ENCODE assay signal across 8 cellular contexts in genomic region chr12:22334696-22335290, GRCh38. TPM values are rescaled to one million over a fixed set of nuclear protein-coding genes. Genes with fewer than 3 reads are reported as not detected.
DNase-seq lines count a peak whose midpoint lies in the region; ATAC-seq, FAIRE-seq and TF ChIP-seq lines count a peak whose summit lies in the region.

ST8SIA1 (minus strand) TSS chr12:22334707; CDS start chr12:22334232, 475 bp downstream.

- peaks cover 26% of the 10 kb centered on the region for H3K4me1 Mint-ChIP-seq in osteocyte (ENCODE audit: unreplicated experiment)

- intact Hi-C loops in aorta (cut with DNase I) = loop anchor here (2.0 to 10.0 kb wide), 4 partner anchors 110 to 252 kb away; no protein-coding TSS in a partner anchor

- peak within 1 kb of the TSS; percentile 92 for H3K4me3 Mint-ChIP-seq in osteocyte (ENCODE audit: unreplicated experiment)

- FAIRE-seq in RCC 7860 (lab: Jason Lieb, UNC) = no peak

- DNase-seq in RCC 7860 (ENCODE audit: low spot score) (peak; percentile 5), activated gamma-delta T cell treated with Interleukin-2 at 50 U/mL for 16 hours (peak; percentile 42), germinal center (ENCODE audit: low spot score) (peak; percentile 58), osteocyte (ENCODE audit: extremely low spot score, unreplicated experiment) (no peak), aorta (peak; percentile 53 to 79), NCI-H128 (lab: John Stamatoyannopoulos, UW; ENCODE audit: unreplicated experiment) (no peak)

- H3K9me3 ChIP-seq in aorta (ENCODE audit: control insufficient read depth, low read length) = no peaks in the 10 kb centered on the region

- H3K36me3 ChIP-seq in aorta (ENCODE audit: control insufficient read depth in 1 of 2, insufficient read depth in 2 of 2, low read length in 1 of 2) = no peaks in the 10 kb centered on the region

- H3K4me1 ChIP-seq in aorta (ENCODE audit: control insufficient read depth in 1 of 2, insufficient read depth in 2 of 2, low read length in 2 of 2) = no peaks in the 10 kb centered on the region

- 0 to 1% methylated on average over 46 to 50 of the region's 50 CpGs for WGBS in aorta, 2 donors

- H3K36me3 Mint-ChIP-seq in osteocyte (ENCODE audit: unreplicated experiment) = no peaks in the 10 kb centered on the region

- H3K27ac ChIP-seq in aorta (ENCODE audit: low read depth in 1 of 2, low read length in 2 of 2) = no peak within 1 kb of the TSS

- no peaks in the 10 kb centered on the region for H3K27me3 ChIP-seq in aorta (ENCODE audit: control insufficient read depth in 1 of 2, insufficient read depth in 2 of 2, low read length in 1 of 2)

- no peak for TF ChIP-seq CTCF in osteocyte (IDR thresholded peaks at IDR 0.05)

- peak; percentile 20 for ATAC-seq in HG02588 (IDR thresholded peaks at IDR 0.05; ENCODE audit: unreplicated experiment)
- peak; percentile 57 for ATAC-seq in aorta (ENCODE audit: low FRiP score)

- no peaks in the 10 kb centered on the region for H3K9me3 Mint-ChIP-seq in osteocyte (ENCODE audit: unreplicated experiment)

- H3K4me3 ChIP-seq in GM08714 (ENCODE audit: low read length) (peak within 1 kb of the TSS; percentile 59), aorta (ENCODE audit: low read length in 2 of 2) (peak within 1 kb of the TSS; percentile 5 to 47)

- H3K27ac Mint-ChIP-seq in osteocyte (ENCODE audit: unreplicated experiment) = peak within 1 kb of the TSS; percentile 75

- peaks cover 52% of the 10 kb centered on the region for H3K27me3 Mint-ChIP-seq in osteocyte (ENCODE audit: unreplicated experiment)

RNA-seq across cellular contexts. Expression of gene ST8SIA1, which starts in this region (rescaled TPM):
- 3.6 and 3.7 TPM in 2 replicates for total RNA-seq in osteocyte
- total RNA-seq in aorta = 1 to 10 TPM; 3.6 to 9.0 TPM
- 10 to 100 TPM in 1 of 2 donors, 1 to 10 TPM in 1; 3.6 to 10.4 TPM for polyA plus RNA-seq in aorta

Comparison
In these comparisons a context has a peak if more than half of its experiments do, and no peak if none do; other contexts are left out.
1. DNase-seq: peak in RCC 7860 (single experiment), activated gamma-delta T cell treated with Interleukin-2 at 50 U/mL for 16 hours (single experiment), germinal center (single experiment) and aorta (2 of 2); none in osteocyte (single experiment) and NCI-H128 (single experiment).